17 cellular contexts compared by ENCODE assay signal in the genomic region with DNA sequence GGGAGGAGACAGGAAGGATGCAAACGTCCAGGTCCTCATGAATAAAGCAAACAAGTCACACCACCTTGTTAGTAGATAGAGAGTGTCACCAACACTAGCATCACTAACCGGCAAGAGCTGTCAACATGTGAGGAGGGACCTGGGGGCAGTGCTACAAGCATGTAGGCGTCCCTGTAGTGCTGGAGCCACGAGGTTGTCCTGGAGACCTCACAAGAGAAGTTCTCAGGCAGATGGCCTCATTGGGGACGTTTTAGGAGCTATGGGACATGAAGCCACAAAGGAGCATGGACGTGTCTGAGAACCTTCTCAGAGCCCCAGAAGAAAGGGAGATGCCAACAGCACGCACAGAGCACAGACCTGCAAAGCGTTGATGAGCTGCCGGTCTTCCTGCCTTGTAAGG.
A peak's percentile ranks its signal among the peaks of the same experiment; 100 is the strongest.
DNase-seq lines count a peak whose midpoint lies in the region; ATAC-seq, FAIRE-seq and TF ChIP-seq lines count a peak whose summit lies in the region.
"Had no signal": no experiment of that assay in that cellular context is flagged by ENCODE, and none has a peak within 500 bp of the region (broad histone marks: within the 10 kb centered on the region; RNA-seq: fewer than 3 reads in every experiment).

No MANE protein-coding gene starts in this region.

- H3K4ac ChIP-seq in H1 (replicated peaks; ENCODE audit: insufficient read length, low read depth, low read length): no peak overlapping the region
- no peak overlapping the region for H3K4ac ChIP-seq in trophoblast cell (ENCODE audit: low read depth, low read length)

- 0 out of 4 replicates have a peak, but pooled peaks cover 0 to 2% of the 10 kb centered on the region in 2 experiments for H3K9me3 ChIP-seq in H1 (ENCODE audit: insufficient read depth in 2 of 2, low read depth in 1 of 2, low read length in 1 of 2)
- peaks cover 4% of the 10 kb centered on the region for H3K9me3 ChIP-seq in trophoblast cell (ENCODE audit: insufficient read depth, low read depth, low read length)
- H3K9me3 ChIP-seq in stomach smooth muscle (ENCODE audit: control insufficient read depth in 2 of 2, low read length in 2 of 2): no peaks in the 10 kb centered on the region
- H3K9me3 ChIP-seq: BLaER1 treated with 17β-estradiol and CSF1 and Interleukin-3, amounts not matched to agents 10 nM and 100 nM had no signal

- 90% methylated on average over 9 of the region's 9 CpGs; no CpG with 5 or more reads in 1 of the 2 experiments for WGBS in H1 (ENCODE audit: extremely low coverage in 1 of 2, insufficient coverage in 1 of 2, insufficient read length in 1 of 2, insufficient replicate concordance in 2 of 2, low coverage in 1 of 2, low lambda C conversion rate in 2 of 2, missing lambda C conversion rate in 1 of 2), 2 experiments
- WGBS in trophoblast cell (ENCODE audit: extremely low coverage, insufficient coverage, insufficient read length): no CpG with 5 or more reads among the region's 9 CpGs

- H3K4me1 ChIP-seq in ACC112 (ENCODE audit: control insufficient read depth, insufficient read depth, low read length, unreplicated experiment) (peaks cover 45% of the 10 kb centered on the region), H1 (replicated peaks in 1 of 4; ENCODE audit: control insufficient read depth in 3 of 4, insufficient read depth in 4 of 4, low read length in 3 of 4) (no peaks in the 10 kb centered on the region), trophoblast cell (ENCODE audit: control insufficient read depth in 1 of 2, insufficient read depth in 2 of 2, low read length in 2 of 2) (no peaks in the 10 kb centered on the region), stomach smooth muscle (ENCODE audit: control insufficient read depth, insufficient read depth, low read length) (peaks cover 15% of the 10 kb centered on the region)

- H3K14ac ChIP-seq in H1 (ENCODE audit: insufficient read length) (no peak overlapping the region), trophoblast cell (ENCODE audit: low read length) (no peak overlapping the region)

- peak overlapping the region; percentile 68 for H3K27ac ChIP-seq in ACC112 (ENCODE audit: low read depth, low read length)
- no peak overlapping the region for H3K27ac ChIP-seq in H1 (ENCODE audit: low read depth, low read length)
- no peak overlapping the region for H3K27ac ChIP-seq in trophoblast cell (ENCODE audit: low read depth, low read length)
- H3K27ac ChIP-seq in stomach smooth muscle (ENCODE audit: low read length): peak overlapping the region; percentile 46
- H3K27ac ChIP-seq: 22Rv1; BLaER1 treated with 17β-estradiol and CSF1 and Interleukin-3, amounts not matched to agents 10 nM and 100 nM had no signal

- POLR2A ChIA-PET in H1 (lab: Charles Lee; ENCODE audit: partially characterized antibody): no interaction called here

- H3K79me2 ChIP-seq in ACC112 (ENCODE audit: control insufficient read depth, insufficient read depth, low read length, unreplicated experiment) (peaks cover 50% of the 10 kb centered on the region), H1 (ENCODE audit: control insufficient read depth in 1 of 2, insufficient read depth in 2 of 2, low read length in 2 of 2) (no peaks in the 10 kb centered on the region), trophoblast cell (ENCODE audit: control insufficient read depth, insufficient read depth, low read length, poor library complexity) (no peaks in the 10 kb centered on the region)

- H4K8ac ChIP-seq in H1 (ENCODE audit: extremely low read depth, insufficient read depth, low read length) (no peak overlapping the region), trophoblast cell (ENCODE audit: low read depth, low read length) (no peak overlapping the region)

- no peaks in the 10 kb centered on the region for H3K79me1 ChIP-seq in H1 (ENCODE audit: low read depth, low read length)
- H3K79me1 ChIP-seq in trophoblast cell (ENCODE audit: low read length): no peaks in the 10 kb centered on the region

- no peak for FAIRE-seq in H1 (lab: Jason Lieb, UNC)
- FAIRE-seq: HTR-8/SVneo, K562 had no signal

- H3K4me2 ChIP-seq in H1 (ENCODE audit: insufficient read depth in 1 of 2, low read depth in 2 of 2, low read length in 2 of 2): no peak overlapping the region
- H3K4me2 ChIP-seq in trophoblast cell (ENCODE audit: low read length): no peak overlapping the region
- H3K4me2 ChIP-seq: BLaER1 treated with 17β-estradiol and CSF1 and Interleukin-3, amounts not matched to agents 10 nM and 100 nM had no signal

- H3K4me3 ChIP-seq in ACC112 (ENCODE audit: low read depth, low read length): no peak overlapping the region
- H3K4me3 ChIP-seq in H1 (ENCODE audit: extremely low read depth in 1 of 4, insufficient read depth in 2 of 4, low read depth in 3 of 4, low read length in 4 of 4): no peak overlapping the region
- no peak overlapping the region for H3K4me3 ChIP-seq in trophoblast cell (ENCODE audit: low read depth, low read length)
- no peak overlapping the region for H3K4me3 ChIP-seq in stomach smooth muscle (ENCODE audit: low read length in 2 of 2)
- H3K4me3 ChIP-seq: BLaER1 treated with 17β-estradiol and CSF1 and Interleukin-3, amounts not matched to agents 10 nM and 100 nM; GM23248; K562 had no signal

- H2AK5ac ChIP-seq in H1 (ENCODE audit: low read depth, low read length) (no peak overlapping the region), trophoblast cell (ENCODE audit: low read length) (no peak overlapping the region)

- H4K12ac ChIP-seq in trophoblast cell (ENCODE audit: low read depth, low read length): no peak overlapping the region

- H3K23ac ChIP-seq in H1 (ENCODE audit: insufficient read length) (no peak overlapping the region), trophoblast cell (ENCODE audit: low read length) (no peak overlapping the region)

- H2BK5ac ChIP-seq in H1 (ENCODE audit: low read depth, low read length) (no peak overlapping the region), trophoblast cell (ENCODE audit: low read depth, low read length, poor library complexity) (no peak overlapping the region)

- TF ChIP-seq CTCF in H1 (IDR thresholded peaks at IDR 0.05; ENCODE audit: control extremely low read depth in 1 of 3, insufficient read depth in 1 of 3, low read depth in 1 of 3, low read length in 3 of 3): no peak

- H4K91ac ChIP-seq in H1 (replicated peaks; ENCODE audit: insufficient read length, low read length) (no peak overlapping the region), trophoblast cell (ENCODE audit: low read depth, low read length) (peak overlapping the region; percentile 0)

- TF ChIP-seq EP300 in H1 (IDR thresholded peaks at IDR 0.05; ENCODE audit: borderline replicate concordance in 1 of 2, low read depth in 2 of 2, low read length in 2 of 2): no peak

- H2BK20ac ChIP-seq in H1 (ENCODE audit: low read length): no peak overlapping the region

- no peak overlapping the region for H3K56ac ChIP-seq in H1 (replicated peaks; ENCODE audit: insufficient read length, low read depth, low read length)

- H2AFZ ChIP-seq in ACC112 (ENCODE audit: low read length, unreplicated experiment) (no peak overlapping the region), H1 (ENCODE audit: low read length) (no peak overlapping the region), trophoblast cell (ENCODE audit: insufficient read depth, low read length, poor library complexity) (no peak overlapping the region)
- H2AFZ ChIP-seq: GM23248 had no signal

- no peak overlapping the region for H3K9ac ChIP-seq in H1 (replicated peaks in 1 of 4; ENCODE audit: extremely low read depth in 1 of 4, low read depth in 3 of 4, low read length in 3 of 4)
- H3K9ac ChIP-seq in trophoblast cell (ENCODE audit: low read length): no peak overlapping the region
- H3K9ac ChIP-seq in stomach smooth muscle (ENCODE audit: low read length in 2 of 2): no peak overlapping the region
- H3K9ac ChIP-seq: BLaER1 treated with 17β-estradiol and CSF1 and Interleukin-3, amounts not matched to agents 10 nM and 100 nM; GM23248 had no signal

- H3K18ac ChIP-seq in H1 (ENCODE audit: extremely low read depth, low read length): no peak overlapping the region
- no peak overlapping the region for H3K18ac ChIP-seq in trophoblast cell (ENCODE audit: low read length)

- DNase-seq in H1 (ENCODE audit: low read depth in 1 of 2, low spot score in 2 of 2): no peak
- no peak for DNase-seq in trophoblast cell
- DNase-seq in NCI-H82 (lab: John Stamatoyannopoulos, UW): no peak
- no peak for DNase-seq in stimulated activated CD4-positive, alpha-beta T cell treated with anti-CD3 and anti-CD28 coated beads, Interleukin-15, amount 100 ng/mL, for 24 hours
- DNase-seq: Calu3; CD4-positive, CD25-positive, alpha-beta regulatory T cell; DMS 273 treated with DMSO at 0.1 percent for 48 hours; GM23248; H7 had no signal

- H2BK12ac ChIP-seq in H1 (ENCODE audit: low read depth, low read length) (no peak overlapping the region), trophoblast cell (ENCODE audit: low read length) (peak overlapping the region; percentile 8)

- 0 out of 2 replicates have a peak overlapping the region, but pooled peaks have one; percentile 34 for H2BK15ac ChIP-seq in H1 (ENCODE audit: low read length)

- H4K20me1 ChIP-seq in H1 (replicated peaks in 1 of 2; ENCODE audit: control insufficient read depth in 1 of 2, insufficient read depth in 2 of 2, low read length in 2 of 2): no peaks in the 10 kb centered on the region
- H4K20me1 ChIP-seq: BLaER1 treated with 17β-estradiol and CSF1 and Interleukin-3, amounts not matched to agents 10 nM and 100 nM had no signal

- TF ChIP-seq RAD21 in H1 (IDR thresholded peaks at IDR 0.05 in 1 of 2, conservative IDR thresholded peaks at IDR 0.05 in 1 of 2; ENCODE audit: low read depth in 2 of 2, low read length in 2 of 2): no peak

- no peak overlapping the region for H4K5ac ChIP-seq in H1 (ENCODE audit: insufficient read length, low read depth, low read length)

- no peaks in the 10 kb centered on the region for H3K23me2 ChIP-seq in H1 (ENCODE audit: low read depth, low read length)

- TF ChIP-seq POLR2A in H1 (IDR thresholded peaks at IDR 0.05; ENCODE audit: control extremely low read depth in 1 of 2, low read depth in 2 of 2, low read length in 2 of 2): no peak

- H2BK120ac ChIP-seq in H1 (replicated peaks; ENCODE audit: low read depth, low read length) (no peak overlapping the region), trophoblast cell (ENCODE audit: insufficient read depth, low read length, poor library complexity) (no peak overlapping the region)

- ATAC-seq in HG03469 (IDR thresholded peaks at IDR 0.05; ENCODE audit: unreplicated experiment): no peak
- no peak for ATAC-seq in GM18867 (IDR thresholded peaks at IDR 0.05; ENCODE audit: unreplicated experiment)
- ATAC-seq: K562 had no signal

- peaks cover 89% of the 10 kb centered on the region for H3K36me3 ChIP-seq in ACC112 (ENCODE audit: insufficient read depth, low read length)
- H3K36me3 ChIP-seq in H1 (ENCODE audit: control insufficient read depth in 2 of 4, insufficient read depth in 4 of 4, low read length in 3 of 4): no peaks in the 10 kb centered on the region; a peak in 1 of 8 replicates
- peaks cover 50 to 57% of the 10 kb centered on the region in 2 experiments for H3K36me3 ChIP-seq in trophoblast cell (ENCODE audit: control insufficient read depth in 1 of 2, insufficient read depth in 2 of 2, low read length in 2 of 2)
- peaks cover 78 to 82% of the 10 kb centered on the region in 2 donors for H3K36me3 ChIP-seq in stomach smooth muscle (ENCODE audit: control insufficient read depth in 2 of 2, insufficient read depth in 2 of 2, low read length in 2 of 2)
- H3K36me3 ChIP-seq: BLaER1 treated with 17β-estradiol and CSF1 and Interleukin-3, amounts not matched to agents 10 nM and 100 nM had no signal

- H3K27me3 ChIP-seq in ACC112 (ENCODE audit: insufficient read depth, low read length): no peaks in the 10 kb centered on the region
- no peaks in the 10 kb centered on the region for H3K27me3 ChIP-seq in H1 (replicated peaks in 1 of 4; ENCODE audit: control insufficient read depth in 3 of 4, extremely low read depth in 1 of 4, insufficient read depth in 3 of 4, low read length in 3 of 4)
- no peaks in the 10 kb centered on the region for H3K27me3 ChIP-seq in trophoblast cell (ENCODE audit: insufficient read depth, low read length)
- no peaks in the 10 kb centered on the region for H3K27me3 ChIP-seq in stomach smooth muscle (ENCODE audit: control insufficient read depth in 1 of 2, insufficient read depth in 2 of 2, low read length in 2 of 2)

- CTCF ChIA-PET in H1 (lab: Charles Lee; ENCODE audit: partially characterized antibody): interaction anchor here (0.6 kb wide), 1 partner anchor 135 kb away, joined by 3 read pairs; no protein-coding TSS in a partner anchor

Comparison
In these comparisons a context has a peak if more than half of its experiments do, and no peak if none do; other contexts are left out.
1. H3K27ac ChIP-seq: peak in ACC112 (single experiment) and stomach smooth muscle (single experiment); none in H1 (single experiment) and trophoblast cell (single experiment).